Comparison of ENCODE assay signal across 26 cellular contexts in genomic region chr22:43272301-43272700, GRCh38.
DNase-seq lines count a peak whose midpoint lies in the region; ATAC-seq and TF ChIP-seq lines count a peak whose summit lies in the region.
"Had no signal": no experiment of that assay in that cellular context is flagged by ENCODE, and none has a peak within 500 bp of the region (broad histone marks: within the 10 kb centered on the region; RNA-seq: fewer than 3 reads in every experiment).

No MANE protein-coding gene starts in this region.

- H3K9me3 ChIP-seq in BLaER1, result no peaks in the 10 kb centered on the region
- H3K9me3 ChIP-seq: neutrophil, vagina had no signal

- no peaks in the 10 kb centered on the region for H3K36me3 Mint-ChIP-seq in glutamatergic neuron (ENCODE audit: unreplicated experiment)
- H3K36me3 Mint-ChIP-seq: T-cell had no signal

- ATAC-seq in sciatic nerve (peak; percentile 78), GM21447 (IDR thresholded peaks at IDR 0.05; ENCODE audit: unreplicated experiment) (no peak)
- ATAC-seq: activated CD8-positive, alpha-beta T cell treated with anti-CD3 and anti-CD28 coated beads, Interleukin-2, amount 10 ng/mL, durations not matched to agents 7 days and 5 days; foreskin keratinocyte; K562; Panc1; T-cell had no signal

- H3K9me3 Mint-ChIP-seq in glutamatergic neuron (ENCODE audit: unreplicated experiment), result peaks cover 3% of the 10 kb centered on the region
- H3K9me3 Mint-ChIP-seq: T-cell had no signal

- peak overlapping the region; percentile 7; the same call in 1 of the 2 replicates for H3K27ac ChIP-seq in BLaER1
- H3K27ac ChIP-seq: foreskin keratinocyte, neutrophil, vagina had no signal

- H3K4me3 Mint-ChIP-seq in glutamatergic neuron (ENCODE audit: unreplicated experiment), result peak overlapping the region; percentile 15
- H3K4me3 Mint-ChIP-seq: activated CD8-positive, alpha-beta T cell treated with anti-CD3 and anti-CD28 coated beads, Interleukin-2, amount 10 ng/mL, durations not matched to agents 7 days and 5 days; T-cell had no signal

- H3K27ac Mint-ChIP-seq in glutamatergic neuron (ENCODE audit: unreplicated experiment), result no peak overlapping the region
- H3K27ac Mint-ChIP-seq: activated CD8-positive, alpha-beta T cell treated with anti-CD3 and anti-CD28 coated beads, Interleukin-2, amount 10 ng/mL, durations not matched to agents 7 days and 5 days; T-cell had no signal

- H3K4me3 ChIP-seq in BLaER1, result no peak overlapping the region
- H3K4me3 ChIP-seq: K562, smooth muscle cell, vagina had no signal

- no peaks in the 10 kb centered on the region for H3K36me3 ChIP-seq in BLaER1
- H3K36me3 ChIP-seq: neutrophil, vagina had no signal

- TF ChIP-seq CTCF in glutamatergic neuron (IDR thresholded peaks at IDR 0.05; ENCODE audit: partially characterized antibody, unreplicated experiment), result no peak

- H3K4me2 ChIP-seq in BLaER1, result peak overlapping the region; percentile 37
- H3K4me2 ChIP-seq: smooth muscle cell had no signal

- H4K20me1 ChIP-seq in BLaER1, result peaks cover 6% of the 10 kb centered on the region; the same call in 1 of the 2 replicates

- intact Hi-C loops in sciatic nerve (cut with DNase I), result no loop called here
- intact Hi-C loops in head of caudate nucleus (cut with DNase I), result loop anchor here (5.0 kb wide), 1 partner anchor 115 kb away; no protein-coding TSS in a partner anchor

- peaks cover 8% of the 10 kb centered on the region for H3K27me3 Mint-ChIP-seq in glutamatergic neuron (ENCODE audit: unreplicated experiment)

- peaks cover 57% of the 10 kb centered on the region for H3K4me1 ChIP-seq in BLaER1
- H3K4me1 ChIP-seq: foreskin keratinocyte, vagina had no signal

- no peaks in the 10 kb centered on the region for H3K27me3 ChIP-seq in BLaER1
- H3K27me3 ChIP-seq: neutrophil, vagina had no signal

- peaks cover 11% of the 10 kb centered on the region for H3K4me1 Mint-ChIP-seq in glutamatergic neuron (ENCODE audit: low read depth, unreplicated experiment)

- DNase-seq in NCI-H226 (peak; percentile 26), glutamatergic neuron (no peak), sciatic nerve (ENCODE audit: low spot score) (no peak), SK-N-DZ (ENCODE audit: low spot score) (no peak), head of caudate nucleus (no peak), midbrain (lab: John Stamatoyannopoulos, UW) (no peak)
- DNase-seq: ACHN; activated CD8-positive, alpha-beta T cell treated with anti-CD3 and anti-CD28 coated beads, Interleukin-2, amount 10 ng/mL, durations not matched to agents 7 days and 5 days; activated gamma-delta T cell; activated T-cell treated with anti-CD3 and anti-CD28 coated beads for 4 hours; effector CD4-positive, alpha-beta T cell; erythroblast; hippocampal formation; NCI-H1436; NCI-H2107; NCI-H510A treated with DMSO at 0.1 percent for 48 hours; stimulated activated CD4-positive, alpha-beta T cell treated with anti-CD3 and anti-CD28 coated beads, Interleukin-2, amount 100 ng/mL, for 24 hours; T-cell had no signal

- peak overlapping the region; percentile 55; the same call in 1 of the 2 replicates for H3K9ac ChIP-seq in BLaER1
